ENCODE assay signal across 1 cellular context in the genomic region with DNA sequence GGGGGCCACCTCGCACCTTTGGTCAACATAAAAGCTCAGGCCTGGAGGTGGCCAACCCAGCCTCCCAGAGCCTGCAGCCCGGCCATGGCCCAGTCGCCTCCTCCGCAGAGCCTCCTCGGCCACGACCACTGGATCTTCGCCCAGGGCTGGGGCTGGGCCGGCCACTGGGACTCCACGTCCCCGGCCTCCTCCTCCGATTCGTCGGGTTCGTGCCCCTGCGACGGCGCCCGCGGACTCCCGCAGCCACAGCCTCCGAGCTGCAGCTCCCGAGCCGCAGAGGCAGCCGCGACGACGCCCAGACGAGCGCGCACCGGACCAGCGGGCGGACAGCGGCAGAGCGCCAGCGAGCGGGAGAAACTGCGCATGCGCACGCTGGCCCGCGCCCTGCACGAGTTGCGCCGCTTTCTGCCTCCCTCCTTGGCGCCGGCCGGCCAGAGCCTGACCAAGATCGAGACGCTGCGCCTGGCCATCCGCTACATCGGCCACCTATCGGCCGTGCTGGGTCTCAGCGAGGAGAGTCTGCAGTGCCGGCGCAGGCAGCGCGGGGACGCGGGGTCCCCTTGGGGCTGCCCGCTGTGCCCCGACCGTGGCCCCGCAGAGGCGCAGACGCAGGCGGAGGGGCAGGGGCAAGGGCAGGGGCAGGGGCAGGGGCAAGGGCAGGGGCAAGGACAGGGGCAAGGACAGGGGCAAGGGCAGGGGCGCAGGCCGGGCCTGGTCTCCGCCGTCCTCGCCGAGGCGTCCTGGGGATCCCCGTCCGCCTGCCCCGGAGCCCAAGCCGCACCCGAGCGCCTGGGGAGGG.
TF ChIP-seq lines count a peak whose summit lies in the region.

A gene with protein sequence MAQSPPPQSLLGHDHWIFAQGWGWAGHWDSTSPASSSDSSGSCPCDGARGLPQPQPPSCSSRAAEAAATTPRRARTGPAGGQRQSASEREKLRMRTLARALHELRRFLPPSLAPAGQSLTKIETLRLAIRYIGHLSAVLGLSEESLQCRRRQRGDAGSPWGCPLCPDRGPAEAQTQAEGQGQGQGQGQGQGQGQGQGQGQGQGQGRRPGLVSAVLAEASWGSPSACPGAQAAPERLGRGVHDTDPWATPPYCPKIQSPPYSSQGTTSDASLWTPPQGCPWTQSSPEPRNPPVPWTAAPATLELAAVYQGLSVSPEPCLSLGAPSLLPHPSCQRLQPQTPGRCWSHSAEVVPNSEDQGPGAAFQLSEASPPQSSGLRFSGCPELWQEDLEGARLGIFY (plus strand): TSS at position 59 of the 799 bp plus-strand sequence. CDS start 26 bp downstream, at position 85.

TF ChIP-seq in HepG2, 621 proteins besides CTCF, POLR2A, EP300 and RAD21 (continued from another document and continues in another):
- TF ChIP-seq TSC22D2 (CRISPR knock-in tag; IDR thresholded peaks at IDR 0.05; ENCODE audit: borderline replicate concordance) (peak; percentile 91; the same call in 1 of the 2 replicates), SIN3B (IDR thresholded peaks at IDR 0.05; ENCODE audit: low read length) (no peak), ZNF768 (CRISPR knock-in tag; IDR thresholded peaks at IDR 0.05) (peak; percentile 58; the same call in 1 of the 2 replicates), ARNT2 (CRISPR knock-in tag; IDR thresholded peaks at IDR 0.05; ENCODE audit: low read depth) (0 out of 2 replicates have a peak, but pooled peaks have one; percentile 32), DMAP1 (CRISPR knock-in tag; IDR thresholded peaks at IDR 0.05) (0 out of 2 replicates have a peak, but pooled peaks have one; percentile 22), FOSL2 (CRISPR knock-in tag; IDR thresholded peaks at IDR 0.05) (no peak), EED (CRISPR knock-in tag; IDR thresholded peaks at IDR 0.05) (peak; percentile 42; the same call in 1 of the 2 replicates), IRX3 (CRISPR knock-in tag; IDR thresholded peaks at IDR 0.05; ENCODE audit: borderline replicate concordance, low read depth) (peak; percentile 63; the same call in 1 of the 2 replicates), ZNF75D (CRISPR knock-in tag; IDR thresholded peaks at IDR 0.05; ENCODE audit: borderline replicate concordance) (no peak), WIZ (CRISPR knock-in tag; IDR thresholded peaks at IDR 0.05) (0 out of 2 replicates have a peak, but pooled peaks have one; percentile 58), ZMYM3 (CRISPR knock-in tag; IDR thresholded peaks at IDR 0.05) (no peak), DR1 (CRISPR knock-in tag; IDR thresholded peaks at IDR 0.05) (no peak), ZNF766 (CRISPR knock-in tag; IDR thresholded peaks at IDR 0.05; ENCODE audit: borderline replicate concordance) (peak; percentile 66; the same call in 1 of the 2 replicates), AHR (CRISPR knock-in tag; IDR thresholded peaks at IDR 0.05) (peak; percentile 56; the same call in 1 of the 2 replicates), ZNF761 (CRISPR knock-in tag; conservative IDR thresholded peaks at IDR 0.05) (peak; percentile 90; the same call in 1 of the 2 replicates), YEATS2 (CRISPR knock-in tag; IDR thresholded peaks at IDR 0.05; ENCODE audit: borderline replicate concordance) (0 out of 2 replicates have a peak, but pooled peaks have one; percentile 30), ZNF331 (CRISPR knock-in tag; IDR thresholded peaks at IDR 0.05) (peak; percentile 83; the same call in 1 of the 2 replicates), ZNF17 (CRISPR knock-in tag; IDR thresholded peaks at IDR 0.05) (no peak), ZC3H13 (CRISPR knock-in tag; IDR thresholded peaks at IDR 0.05) (peak; percentile 45; the same call in 1 of the 2 replicates), SMYD3 (CRISPR knock-in tag; IDR thresholded peaks at IDR 0.05) (no peak), ZIK1 (CRISPR knock-in tag; IDR thresholded peaks at IDR 0.05; ENCODE audit: borderline replicate concordance, low read depth) (peak; percentile 95)
- TF ChIP-seq, protein P1, sequence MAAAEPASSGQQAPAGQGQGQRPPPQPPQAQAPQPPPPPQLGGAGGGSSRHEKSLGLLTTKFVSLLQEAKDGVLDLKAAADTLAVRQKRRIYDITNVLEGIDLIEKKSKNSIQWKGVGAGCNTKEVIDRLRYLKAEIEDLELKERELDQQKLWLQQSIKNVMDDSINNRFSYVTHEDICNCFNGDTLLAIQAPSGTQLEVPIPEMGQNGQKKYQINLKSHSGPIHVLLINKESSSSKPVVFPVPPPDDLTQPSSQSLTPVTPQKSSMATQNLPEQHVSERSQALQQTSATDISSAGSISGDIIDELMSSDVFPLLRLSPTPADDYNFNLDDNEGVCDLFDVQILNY (CRISPR knock-in tag; conservative IDR thresholded peaks at IDR 0.05): peak; percentile 64; the same call in 1 of the 2 replicates
- TF ChIP-seq, protein P2, sequence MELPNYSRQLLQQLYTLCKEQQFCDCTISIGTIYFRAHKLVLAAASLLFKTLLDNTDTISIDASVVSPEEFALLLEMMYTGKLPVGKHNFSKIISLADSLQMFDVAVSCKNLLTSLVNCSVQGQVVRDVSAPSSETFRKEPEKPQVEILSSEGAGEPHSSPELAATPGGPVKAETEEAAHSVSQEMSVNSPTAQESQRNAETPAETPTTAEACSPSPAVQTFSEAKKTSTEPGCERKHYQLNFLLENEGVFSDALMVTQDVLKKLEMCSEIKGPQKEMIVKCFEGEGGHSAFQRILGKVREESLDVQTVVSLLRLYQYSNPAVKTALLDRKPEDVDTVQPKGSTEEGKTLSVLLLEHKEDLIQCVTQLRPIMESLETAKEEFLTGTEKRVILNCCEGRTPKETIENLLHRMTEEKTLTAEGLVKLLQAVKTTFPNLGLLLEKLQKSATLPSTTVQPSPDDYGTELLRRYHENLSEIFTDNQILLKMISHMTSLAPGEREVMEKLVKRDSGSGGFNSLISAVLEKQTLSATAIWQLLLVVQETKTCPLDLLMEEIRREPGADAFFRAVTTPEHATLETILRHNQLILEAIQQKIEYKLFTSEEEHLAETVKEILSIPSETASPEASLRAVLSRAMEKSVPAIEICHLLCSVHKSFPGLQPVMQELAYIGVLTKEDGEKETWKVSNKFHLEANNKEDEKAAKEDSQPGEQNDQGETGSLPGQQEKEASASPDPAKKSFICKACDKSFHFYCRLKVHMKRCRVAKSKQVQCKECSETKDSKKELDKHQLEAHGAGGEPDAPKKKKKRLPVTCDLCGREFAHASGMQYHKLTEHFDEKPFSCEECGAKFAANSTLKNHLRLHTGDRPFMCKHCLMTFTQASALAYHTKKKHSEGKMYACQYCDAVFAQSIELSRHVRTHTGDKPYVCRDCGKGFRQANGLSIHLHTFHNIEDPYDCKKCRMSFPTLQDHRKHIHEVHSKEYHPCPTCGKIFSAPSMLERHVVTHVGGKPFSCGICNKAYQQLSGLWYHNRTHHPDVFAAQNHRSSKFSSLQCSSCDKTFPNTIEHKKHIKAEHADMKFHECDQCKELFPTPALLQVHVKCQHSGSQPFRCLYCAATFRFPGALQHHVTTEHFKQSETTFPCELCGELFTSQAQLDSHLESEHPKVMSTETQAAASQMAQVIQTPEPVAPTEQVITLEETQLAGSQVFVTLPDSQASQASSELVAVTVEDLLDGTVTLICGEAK (IDR thresholded peaks at IDR 0.05): no peak
- TF ChIP-seq, protein P2 (CRISPR knock-in tag; IDR thresholded peaks at IDR 0.05): 0 out of 2 replicates have a peak, but pooled peaks have one; percentile 38
- TF ChIP-seq, protein P3, sequence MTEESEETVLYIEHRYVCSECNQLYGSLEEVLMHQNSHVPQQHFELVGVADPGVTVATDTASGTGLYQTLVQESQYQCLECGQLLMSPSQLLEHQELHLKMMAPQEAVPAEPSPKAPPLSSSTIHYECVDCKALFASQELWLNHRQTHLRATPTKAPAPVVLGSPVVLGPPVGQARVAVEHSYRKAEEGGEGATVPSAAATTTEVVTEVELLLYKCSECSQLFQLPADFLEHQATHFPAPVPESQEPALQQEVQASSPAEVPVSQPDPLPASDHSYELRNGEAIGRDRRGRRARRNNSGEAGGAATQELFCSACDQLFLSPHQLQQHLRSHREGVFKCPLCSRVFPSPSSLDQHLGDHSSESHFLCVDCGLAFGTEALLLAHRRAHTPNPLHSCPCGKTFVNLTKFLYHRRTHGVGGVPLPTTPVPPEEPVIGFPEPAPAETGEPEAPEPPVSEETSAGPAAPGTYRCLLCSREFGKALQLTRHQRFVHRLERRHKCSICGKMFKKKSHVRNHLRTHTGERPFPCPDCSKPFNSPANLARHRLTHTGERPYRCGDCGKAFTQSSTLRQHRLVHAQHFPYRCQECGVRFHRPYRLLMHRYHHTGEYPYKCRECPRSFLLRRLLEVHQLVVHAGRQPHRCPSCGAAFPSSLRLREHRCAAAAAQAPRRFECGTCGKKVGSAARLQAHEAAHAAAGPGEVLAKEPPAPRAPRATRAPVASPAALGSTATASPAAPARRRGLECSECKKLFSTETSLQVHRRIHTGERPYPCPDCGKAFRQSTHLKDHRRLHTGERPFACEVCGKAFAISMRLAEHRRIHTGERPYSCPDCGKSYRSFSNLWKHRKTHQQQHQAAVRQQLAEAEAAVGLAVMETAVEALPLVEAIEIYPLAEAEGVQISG (CRISPR knock-in tag; IDR thresholded peaks at IDR 0.05): peak; percentile 67
- TF ChIP-seq, protein P4, sequence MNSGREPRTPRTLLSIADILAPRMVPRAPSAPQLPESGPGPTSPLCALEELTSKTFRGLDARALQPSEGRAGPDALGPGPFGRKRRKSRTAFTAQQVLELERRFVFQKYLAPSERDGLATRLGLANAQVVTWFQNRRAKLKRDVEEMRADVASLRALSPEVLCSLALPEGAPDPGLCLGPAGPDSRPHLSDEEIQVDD (CRISPR knock-in tag; IDR thresholded peaks at IDR 0.05; ENCODE audit: borderline replicate concordance): peak; percentile 95; the same call in 1 of the 2 replicates
- TF ChIP-seq, protein P5, sequence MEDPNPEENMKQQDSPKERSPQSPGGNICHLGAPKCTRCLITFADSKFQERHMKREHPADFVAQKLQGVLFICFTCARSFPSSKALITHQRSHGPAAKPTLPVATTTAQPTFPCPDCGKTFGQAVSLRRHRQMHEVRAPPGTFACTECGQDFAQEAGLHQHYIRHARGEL (CRISPR knock-in tag; IDR thresholded peaks at IDR 0.05): 0 out of 2 replicates have a peak, but pooled peaks have one; percentile 23
- TF ChIP-seq, protein P6, sequence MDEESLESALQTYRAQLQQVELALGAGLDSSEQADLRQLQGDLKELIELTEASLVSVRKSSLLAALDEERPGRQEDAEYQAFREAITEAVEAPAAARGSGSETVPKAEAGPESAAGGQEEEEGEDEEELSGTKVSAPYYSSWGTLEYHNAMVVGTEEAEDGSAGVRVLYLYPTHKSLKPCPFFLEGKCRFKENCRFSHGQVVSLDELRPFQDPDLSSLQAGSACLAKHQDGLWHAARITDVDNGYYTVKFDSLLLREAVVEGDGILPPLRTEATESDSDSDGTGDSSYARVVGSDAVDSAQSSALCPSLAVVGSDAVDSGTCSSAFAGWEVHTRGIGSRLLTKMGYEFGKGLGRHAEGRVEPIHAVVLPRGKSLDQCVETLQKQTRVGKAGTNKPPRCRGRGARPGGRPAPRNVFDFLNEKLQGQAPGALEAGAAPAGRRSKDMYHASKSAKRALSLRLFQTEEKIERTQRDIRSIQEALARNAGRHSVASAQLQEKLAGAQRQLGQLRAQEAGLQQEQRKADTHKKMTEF (CRISPR knock-in tag; IDR thresholded peaks at IDR 0.05): peak; percentile 55; the same call in 1 of the 2 replicates
- TF ChIP-seq, protein P7, sequence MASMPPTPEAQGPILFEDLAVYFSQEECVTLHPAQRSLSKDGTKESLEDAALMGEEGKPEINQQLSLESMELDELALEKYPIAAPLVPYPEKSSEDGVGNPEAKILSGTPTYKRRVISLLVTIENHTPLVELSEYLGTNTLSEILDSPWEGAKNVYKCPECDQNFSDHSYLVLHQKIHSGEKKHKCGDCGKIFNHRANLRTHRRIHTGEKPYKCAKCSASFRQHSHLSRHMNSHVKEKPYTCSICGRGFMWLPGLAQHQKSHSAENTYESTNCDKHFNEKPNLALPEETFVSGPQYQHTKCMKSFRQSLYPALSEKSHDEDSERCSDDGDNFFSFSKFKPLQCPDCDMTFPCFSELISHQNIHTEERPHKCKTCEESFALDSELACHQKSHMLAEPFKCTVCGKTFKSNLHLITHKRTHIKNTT (CRISPR knock-in tag; IDR thresholded peaks at IDR 0.05): no peak
- TF ChIP-seq, protein P8, sequence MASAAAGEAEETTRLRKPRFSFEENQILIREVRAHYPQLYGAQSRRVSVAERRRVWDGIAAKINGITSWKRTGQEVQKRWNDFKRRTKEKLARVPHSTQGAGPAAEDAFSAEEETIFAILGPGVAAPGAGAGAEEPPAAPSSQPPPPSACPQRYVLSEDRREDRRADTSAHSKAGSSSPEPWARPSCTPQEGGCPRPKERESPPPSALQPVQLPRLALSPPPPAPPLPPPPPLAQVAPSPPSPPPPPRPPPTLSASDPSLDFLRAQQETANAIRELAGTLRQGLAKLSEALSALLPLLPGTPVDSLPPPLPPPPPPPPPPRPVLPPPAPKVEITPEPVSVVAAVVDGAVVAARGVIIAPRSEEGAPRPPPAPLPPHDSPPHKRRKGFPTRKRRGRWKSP (CRISPR knock-in tag; IDR thresholded peaks at IDR 0.05): peak; percentile 100
